In the genomic region with DNA sequence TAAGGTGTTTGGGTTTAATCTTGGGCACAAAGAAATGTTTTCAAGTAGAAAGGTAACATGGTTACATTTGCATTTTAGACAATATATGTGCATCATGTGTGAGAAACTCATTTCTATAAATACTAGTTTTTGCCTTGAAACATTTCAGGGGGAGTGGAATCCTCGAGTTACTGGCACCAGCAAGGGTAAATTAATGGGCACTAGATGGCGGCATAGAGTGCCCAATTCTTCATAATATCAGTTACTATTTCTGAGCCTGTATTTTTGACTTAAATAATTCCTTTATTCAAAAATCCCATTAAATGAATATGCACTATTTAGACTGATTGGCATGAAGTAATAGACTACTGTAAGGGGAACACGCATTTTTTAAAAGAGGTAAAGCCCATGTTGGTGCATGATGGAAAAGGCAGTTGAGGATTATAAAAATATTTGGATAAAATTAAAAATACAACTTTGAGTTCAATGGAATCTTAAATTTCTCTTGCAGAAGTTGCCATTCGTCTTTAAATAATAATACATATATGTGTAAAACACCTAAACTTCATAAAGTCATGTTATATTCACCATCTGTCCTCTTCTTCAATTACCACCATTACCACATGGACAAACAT, we compare ENCODE assay signal across 8 cellular contexts.
DNase-seq lines count a peak whose midpoint lies in the region; ATAC-seq and TF ChIP-seq lines count a peak whose summit lies in the region.

No MANE protein-coding gene starts in this region.

- no peaks in the 10 kb centered on the region for H3K9me3 ChIP-seq in heart right ventricle
- no peaks in the 10 kb centered on the region for H3K9me3 ChIP-seq in vagina

- H3K27me3 Mint-ChIP-seq in T-cell = no peaks in the 10 kb centered on the region

- no peak overlapping the region for H3K27ac Mint-ChIP-seq in T-cell

- H3K4me3 ChIP-seq in heart right ventricle = no peak overlapping the region
- no peak overlapping the region for H3K4me3 ChIP-seq in dorsolateral prefrontal cortex
- no peak overlapping the region for H3K4me3 ChIP-seq in vagina

- peak; percentile 33 to 75 (median 64) for TF ChIP-seq CTCF in heart right ventricle (IDR thresholded peaks at IDR 0.05)
- TF ChIP-seq CTCF in dorsolateral prefrontal cortex (IDR thresholded peaks at IDR 0.05 in 54 of 56, conservative IDR thresholded peaks at IDR 0.05 in 2 of 56; ENCODE audit: low read depth in 1 of 56, partially characterized antibody in 56 of 56) = peak; percentile 31 to 74 (median 60)
- TF ChIP-seq CTCF in vagina (IDR thresholded peaks at IDR 0.05) = peak in 2 of 3 experiments; percentile 10 to 18

- H3K36me3 ChIP-seq in heart right ventricle (no peaks in the 10 kb centered on the region), vagina (no peaks in the 10 kb centered on the region)

- no peaks in the 10 kb centered on the region for H3K27me3 ChIP-seq in heart right ventricle
- H3K27me3 ChIP-seq in dorsolateral prefrontal cortex = no peaks in the 10 kb centered on the region
- no peaks in the 10 kb centered on the region for H3K27me3 ChIP-seq in vagina

- peak in 1 of 2 donors; percentile 6 for DNase-seq in heart right ventricle
- DNase-seq in Right ventricle myocardium inferior (ENCODE audit: missing footprints) = no peak
- DNase-seq in HuH-7.5 (ENCODE audit: low spot score) = peak; percentile 11
- peak in 28 of 34 experiments; percentile 2 to 51 (median 25) for DNase-seq in T-cell
- peak in 2 of 10 donors; percentile 4 to 19 for DNase-seq in dorsolateral prefrontal cortex
- peak; percentile 61 for DNase-seq in myocyte (ENCODE audit: low read depth)
- DNase-seq in vagina (ENCODE audit: extremely low spot score in 2 of 2) = no peak
- DNase-seq in NCI-H345 treated with DMSO at 0.1 percent for 48 hours (lab: John Stamatoyannopoulos, UW; ENCODE audit: unreplicated experiment) = no peak

- H3K4me1 ChIP-seq in heart right ventricle (peaks cover 0 to 24% (median 6%) of the 10 kb centered on the region in 9 donors), vagina (no peaks in the 10 kb centered on the region)

- H3K4me3 Mint-ChIP-seq in T-cell = no peak overlapping the region

- peaks cover 5% of the 10 kb centered on the region for H3K36me3 Mint-ChIP-seq in T-cell

- H3K9me3 Mint-ChIP-seq in T-cell = no peaks in the 10 kb centered on the region

- peaks cover 11 to 32% (median 13%) of the 10 kb centered on the region in 3 donors for H3K4me1 Mint-ChIP-seq in T-cell

- CTCF ChIA-PET in T-cell (lab: Charles Lee) = interaction anchor here (0.8 to 2.0 kb wide), 5 partner anchors 8 to 211 kb away, joined by 3 to 15 read pairs (median 5); no protein-coding TSS in a partner anchor

- intact Hi-C loops in heart right ventricle (cut with DNase I) (loop anchor here in 3 of 10 donors (5.0 to 10.0 kb wide), 3 partner anchors 47 to 656 kb away; no protein-coding TSS in a partner anchor), Right ventricle myocardium inferior (cut with DNase I) (loop anchor here (5.0 kb wide), 1 partner anchor 52 kb away; no protein-coding TSS in a partner anchor), dorsolateral prefrontal cortex (cut with DNase I) (no loop called here), vagina (cut with DNase I) (no loop called here)

- POLR2A ChIA-PET in T-cell (lab: Charles Lee) = no interaction called here

- ATAC-seq in heart right ventricle (no peak), Right ventricle myocardium inferior (no peak), T-cell (replicated peaks in 1 of 4) (peak in 3 of 4 experiments; percentile 49 to 55 (median 51))

- H3K27ac ChIP-seq in heart right ventricle (no peak overlapping the region), dorsolateral prefrontal cortex (peak overlapping the region in 26 of 59 donors; percentile 1 to 73 (median 28)), vagina (no peak overlapping the region)

- TF ChIP-seq POLR2A in vagina (IDR thresholded peaks at IDR 0.05) = no peak

- WGBS in heart right ventricle, 2 donors = 46 to 49% methylated on average over 4 of the region's 4 CpGs

Comparison
In these comparisons a context has a peak if more than half of its experiments do, and no peak if none do; other contexts are left out.
1. ATAC-seq: peak in T-cell (3 of 4); none in heart right ventricle (0 of 8) and Right ventricle myocardium inferior (single experiment).
2. DNase-seq: peak in HuH-7.5 (single experiment), T-cell (28 of 34) and myocyte (single experiment); none in Right ventricle myocardium inferior (single experiment), vagina (0 of 2) and NCI-H345 treated with DMSO at 0.1 percent for 48 hours (single experiment).
3. CTCF ChIP-seq: peak in every context shown above with its lines; median percentile 64 in heart right ventricle; 60 in dorsolateral prefrontal cortex; 14 in vagina.